ENCODE assay signal across 17 cellular contexts in genomic region chr2:150483532-150483931, GRCh38. TPM values are rescaled to one million over a fixed set of nuclear protein-coding genes. Genes with fewer than 3 reads are reported as not detected.
DNase-seq lines count a peak whose midpoint lies in the region; ATAC-seq, FAIRE-seq and TF ChIP-seq lines count a peak whose summit lies in the region.
"Had no signal": no experiment of that assay in that cellular context is flagged by ENCODE, and none has a peak within 500 bp of the region (broad histone marks: within the 10 kb centered on the region; RNA-seq: fewer than 3 reads in every experiment).

No MANE protein-coding gene starts in this region.

- H3K36me3 ChIP-seq in right lobe of liver (peaks cover 0 to 15% (median 0%) of the 10 kb centered on the region in 4 donors), HepG2 (replicated peaks in 1 of 2; ENCODE audit: control insufficient read depth in 1 of 2, insufficient read depth in 2 of 2, low read length in 2 of 2) (no peaks in the 10 kb centered on the region), endothelial cell of umbilical vein (ENCODE audit: control insufficient read depth in 2 of 2, extremely low read depth in 1 of 2, insufficient read depth in 2 of 2, low read length in 2 of 2) (peaks cover 0 to 23% of the 10 kb centered on the region in 2 experiments)
- H3K36me3 ChIP-seq: thyroid gland had no signal

- no peaks in the 10 kb centered on the region for H4K20me1 ChIP-seq in HepG2 (ENCODE audit: insufficient read depth, low read length)
- H4K20me1 ChIP-seq in endothelial cell of umbilical vein (replicated peaks; ENCODE audit: control insufficient read depth, extremely low read depth, insufficient read depth, low read length) = peaks cover 18% of the 10 kb centered on the region

- no peak for TF ChIP-seq CTCF in right lobe of liver (IDR thresholded peaks at IDR 0.05)
- TF ChIP-seq CTCF in HepG2 (CRISPR knock-in tag; IDR thresholded peaks at IDR 0.05) = no peak
- no peak for TF ChIP-seq CTCF in endothelial cell of umbilical vein (IDR thresholded peaks at IDR 0.05; ENCODE audit: extremely low read depth in 1 of 2, insufficient read depth in 1 of 2, low read depth in 1 of 2, low read length in 2 of 2)
- TF ChIP-seq CTCF in nephron (IDR thresholded peaks at IDR 0.05; ENCODE audit: unreplicated experiment in 3 of 3) = no peak

- no peaks in the 10 kb centered on the region for H3K27me3 ChIP-seq in right lobe of liver
- peaks cover 6 to 31% of the 10 kb centered on the region in 2 experiments; a peak in 4 of 5 replicates for H3K27me3 ChIP-seq in HepG2 (ENCODE audit: control insufficient read depth in 1 of 2, insufficient read depth in 2 of 2, low read length in 2 of 2)
- no peaks in the 10 kb centered on the region for H3K27me3 ChIP-seq in endothelial cell of umbilical vein (ENCODE audit: control insufficient read depth in 2 of 2, insufficient read depth in 2 of 2, low read length in 2 of 2)
- H3K27me3 ChIP-seq: thyroid gland had no signal

- TF ChIP-seq POLR2A in right lobe of liver (IDR thresholded peaks at IDR 0.05) (no peak), HepG2 (IDR thresholded peaks at IDR 0.05; ENCODE audit: insufficient read depth in 1 of 2, low read depth in 2 of 2, low read length in 2 of 2) (no peak), endothelial cell of umbilical vein (IDR thresholded peaks at IDR 0.05; ENCODE audit: low read depth, low read length) (peak; percentile 26)

- peaks cover 26% of the 10 kb centered on the region for H3K36me3 Mint-ChIP-seq in nephron (ENCODE audit: low read depth)
- H3K36me3 Mint-ChIP-seq: natural killer cell treated with Interleukin-12 subunit alpha and Interleukin-12 subunit beta and Interleukin-15 and Interleukin-18, amount 100 ng/mL, for 72 hours had no signal

- H3K4me3 Mint-ChIP-seq in nephron = peak overlapping the region; percentile 67 to 77 (median 74)
- H3K4me3 Mint-ChIP-seq: activated B cell treated with CpG ODN at 0.5 μM for 24 hours; activated naive CD8-positive, alpha-beta T cell treated with anti-CD3 and anti-CD28 coated beads, Interleukin-2, amount 50 U/mL, for 24 hours; natural killer cell treated with Interleukin-12 subunit alpha and Interleukin-12 subunit beta and Interleukin-15 and Interleukin-18, amount 100 ng/mL, for 72 hours had no signal

- 50% methylated on average over 1 of the region's 1 CpG for WGBS in right lobe of liver (ENCODE audit: insufficient coverage, low coverage, low lambda C conversion rate, missing lambda C conversion rate)
- WGBS in HepG2 (ENCODE audit: low lambda C conversion rate) = 91% methylated on average over 1 of the region's 1 CpG

- BruUV-seq in HepG2 (replicated peaks; lab: Mats Ljungman, UMichigan) (no TSS peak), endothelial cell of umbilical vein (replicated peaks; lab: Mats Ljungman, UMichigan) (no TSS peak)

- POLR2A ChIA-PET in HepG2 (lab: Yijun Ruan, JAX) = no interaction called here
- POLR2A ChIA-PET in endothelial cell of umbilical vein (lab: Charles Lee) = no interaction called here

- TF ChIP-seq RAD21 in HepG2 (CRISPR knock-in tag; IDR thresholded peaks at IDR 0.05) = no peak

- CTCF ChIA-PET in HepG2 (lab: Yijun Ruan, JAX; ENCODE audit: low intra/inter-chr PET ratio, low total read pairs) (no interaction called here), endothelial cell of umbilical vein (lab: Charles Lee) (interaction anchor here (1.3 to 1.7 kb wide), 2 partner anchors 58 to 686 kb away, joined by 3 to 6 read pairs; no protein-coding TSS in a partner anchor)

- H3K4me3 ChIP-seq in right lobe of liver (peak overlapping the region in 2 of 3 donors; percentile 2 to 85), HepG2 (replicated peaks in 1 of 3; ENCODE audit: insufficient read depth in 1 of 3, low read depth in 2 of 3, low read length in 3 of 3) (no peak overlapping the region), endothelial cell of umbilical vein (replicated peaks in 1 of 3; ENCODE audit: insufficient read depth in 1 of 3, low read depth in 1 of 3, low read length in 3 of 3) (peak overlapping the region; percentile 5 to 97 (median 7))
- H3K4me3 ChIP-seq: GM12878, thyroid gland had no signal

- in situ Hi-C loops in HepG2 (cut with HindIII; ENCODE audit: extremely low pct_ligation_motif_present, low pct_unique_long_range_greater_than_20kb) = no loop called here

- H3K9me3 ChIP-seq in right lobe of liver (no peaks in the 10 kb centered on the region), HepG2 (ENCODE audit: low read length) (no peaks in the 10 kb centered on the region), endothelial cell of umbilical vein (replicated peaks; ENCODE audit: control insufficient read depth, insufficient read depth, low read length) (no peaks in the 10 kb centered on the region)
- H3K9me3 ChIP-seq: thyroid gland had no signal

- H3K4me2 ChIP-seq in HepG2 (ENCODE audit: low read depth, low read length) (no peak overlapping the region), endothelial cell of umbilical vein (ENCODE audit: insufficient read depth, low read length) (peak overlapping the region; percentile 100)

- dilution Hi-C loops in endothelial cell of umbilical vein (cut with MboI; ENCODE audit: extremely low pct_ligation_motif_present, low sequenced_read_pairs) = loop anchor here (25.0 kb wide), 1 partner anchor 346 kb away; no protein-coding TSS in a partner anchor

- no peaks in the 10 kb centered on the region for H3K79me2 ChIP-seq in HepG2 (ENCODE audit: insufficient read depth, low read length)
- H3K79me2 ChIP-seq in endothelial cell of umbilical vein (ENCODE audit: control insufficient read depth, insufficient read depth, low read length) = peaks cover 87% of the 10 kb centered on the region

- H3K9me1 ChIP-seq in endothelial cell of umbilical vein (replicated peaks; ENCODE audit: control insufficient read depth, extremely low read depth, insufficient read depth, low read length) = no peaks in the 10 kb centered on the region

- intact Hi-C loops in right lobe of liver (cut with DNase I) = no loop called here
- intact Hi-C loops in HepG2 (cut with micrococcal nuclease; ENCODE audit: unreplicated experiment) = no loop called here
- intact Hi-C loops in endothelial cell of umbilical vein (cut with micrococcal nuclease) = loop anchor here (10.0 kb wide), 1 partner anchor 499 kb away; no protein-coding TSS in a partner anchor

- H3K9me3 Mint-ChIP-seq in nephron = no peaks in the 10 kb centered on the region
- H3K9me3 Mint-ChIP-seq: activated B cell treated with CpG ODN at 0.5 μM for 24 hours; activated naive CD8-positive, alpha-beta T cell treated with anti-CD3 and anti-CD28 coated beads, Interleukin-2, amount 50 U/mL, for 24 hours; natural killer cell treated with Interleukin-12 subunit alpha and Interleukin-12 subunit beta and Interleukin-15 and Interleukin-18, amount 100 ng/mL, for 72 hours had no signal

- TF ChIP-seq EP300 in HepG2 (IDR thresholded peaks at IDR 0.05; ENCODE audit: low read depth in 2 of 2, low read length in 2 of 2) (no peak), HepG2 (CRISPR knock-in tag; IDR thresholded peaks at IDR 0.05; ENCODE audit: borderline replicate concordance) (no peak)

- H3K9ac ChIP-seq in HepG2 (ENCODE audit: insufficient read depth, low read depth, low read length) = no peak overlapping the region
- H3K9ac ChIP-seq in endothelial cell of umbilical vein (replicated peaks; ENCODE audit: extremely low read depth, insufficient read depth, low read length) = peak overlapping the region; percentile 99

- no peak for FAIRE-seq in HepG2 (lab: Jason Lieb, UNC)
- no peak for FAIRE-seq in endothelial cell of umbilical vein (lab: Jason Lieb, UNC)
- no peak for FAIRE-seq in urothelium cell line (lab: Jason Lieb, UNC)
- FAIRE-seq: GM12878 had no signal

- peaks cover 3% of the 10 kb centered on the region for H3K27me3 Mint-ChIP-seq in nephron (ENCODE audit: low read depth)

- H3K27ac ChIP-seq in right lobe of liver = peak overlapping the region in 2 of 3 donors; percentile 10 to 95
- no peak overlapping the region for H3K27ac ChIP-seq in HepG2 (ENCODE audit: extremely low read length, insufficient read depth, low read length)
- peak overlapping the region; percentile 85 for H3K27ac ChIP-seq in endothelial cell of umbilical vein (ENCODE audit: insufficient read depth, low read depth, low read length)
- H3K27ac ChIP-seq: thyroid gland had no signal

- ATAC-seq in right lobe of liver (no peak), HepG2 (no peak), GM19351 (IDR thresholded peaks at IDR 0.05; ENCODE audit: unreplicated experiment) (no peak)
- no peak for ATAC-seq in activated CD4-positive, CD25-positive, alpha-beta regulatory T cell treated with anti-CD3 and anti-CD28 coated beads, Interleukin-2, amount 50 U/mL, for 24 hours
- ATAC-seq: activated naive CD8-positive, alpha-beta T cell treated with anti-CD3 and anti-CD28 coated beads, Interleukin-2, amount 50 U/mL, for 24 hours; GM12878; left lobe of liver; natural killer cell treated with Interleukin-12 subunit alpha and Interleukin-12 subunit beta and Interleukin-15 and Interleukin-18, amount 100 ng/mL, for 72 hours had no signal

- H3K4me1 ChIP-seq in right lobe of liver = peaks cover 0 to 52% (median 21%) of the 10 kb centered on the region in 4 donors
- peaks cover 21% of the 10 kb centered on the region for H3K4me1 ChIP-seq in HepG2 (ENCODE audit: insufficient read depth, low read length)
- peaks cover 59% of the 10 kb centered on the region for H3K4me1 ChIP-seq in endothelial cell of umbilical vein (ENCODE audit: control insufficient read depth, extremely low read depth, insufficient read depth, low read length)

- H3K4me1 Mint-ChIP-seq in nephron = peaks cover 61% of the 10 kb centered on the region

- H2AFZ ChIP-seq in HepG2 (ENCODE audit: low read length) (no peak overlapping the region), endothelial cell of umbilical vein (ENCODE audit: low read depth, low read length) (no peak overlapping the region)

- H3K27ac Mint-ChIP-seq in nephron = peak overlapping the region in 2 of 3 experiments; percentile 32 to 57
- H3K27ac Mint-ChIP-seq: activated B cell treated with CpG ODN at 0.5 μM for 24 hours; activated naive CD8-positive, alpha-beta T cell treated with anti-CD3 and anti-CD28 coated beads, Interleukin-2, amount 50 U/mL, for 24 hours; natural killer cell treated with Interleukin-12 subunit alpha and Interleukin-12 subunit beta and Interleukin-15 and Interleukin-18, amount 100 ng/mL, for 72 hours had no signal

- DNase-seq in right lobe of liver (no peak), HepG2 (ENCODE audit: low spot score) (no peak), endothelial cell of umbilical vein (ENCODE audit: low read depth, low spot score) (no peak), ecto neural progenitor cell (ENCODE audit: low spot score) (no peak), urothelium cell line (ENCODE audit: low spot score) (no peak)
- DNase-seq: activated B cell treated with CpG ODN at 0.5 μM for 24 hours; activated naive CD8-positive, alpha-beta T cell treated with anti-CD3 and anti-CD28 coated beads, Interleukin-2, amount 50 U/mL, for 24 hours; DMS53; GOT3; NK-92 treated with Interleukin-12 subunit alpha and Interleukin-12 subunit beta, amount 100 ng/mL, for 24 hours; thyroid gland had no signal

RNA-seq across cellular contexts. Expression of gene RND3, which starts 3.9 kb away (rescaled TPM):
- total RNA-seq in right lobe of liver (10 to 100 TPM; 20.0 to 70.5 (median 36.8) TPM), HepG2 (2016; rRNA removed; fragmentation: Illumina TruSeq; extraction: Trizol) (0.13 and 0.73 TPM in 2 replicates), endothelial cell of umbilical vein (132 and 158 TPM in 2 replicates)
- not detected in 2 replicates for total RNA-seq in HepG2 (2016; cell fraction: cytosol; rRNA removed; fragmentation: Illumina TruSeq; extraction: Trizol; ENCODE audit: low read depth)
- total RNA-seq in HepG2 (2016; cell fraction: insoluble cytoplasmic fraction; rRNA removed; fragmentation: Illumina TruSeq; extraction: Trizol) = 0.19 and 0.71 TPM in 2 replicates
- total RNA-seq in HepG2 (2016; cell fraction: membrane; rRNA removed; fragmentation: Illumina TruSeq; extraction: Trizol) = 0.10 and 0.25 TPM in 2 replicates
- total RNA-seq in HepG2 (2016; cell fraction: nucleus; rRNA removed; fragmentation: Illumina TruSeq; extraction: Trizol) = 0.41 and 0.59 TPM in 2 replicates
- polyA plus RNA-seq in HepG2 (2011; rRNA removed) (0.24 and 0.42 TPM in 2 replicates), endothelial cell of umbilical vein (53.3 and 57.1 TPM in 2 replicates)
- 0.17 and 0.42 TPM in 2 replicates for polyA plus RNA-seq in HepG2 (2011; cell fraction: cytosol; rRNA removed)
- 0.59 TPM in 1 of 2 replicates, not detected in the other for polyA plus RNA-seq in HepG2 (2011; cell fraction: nucleus; rRNA removed)
- polyA plus RNA-seq in HepG2 (2012) = 0.17 and 0.20 TPM in 2 replicates
- polyA plus RNA-seq in HepG2 (2016; cell fraction: cytosol; fragmentation: Illumina TruSeq; extraction: Trizol; ENCODE audit: low read depth) = not detected in 2 replicates
- polyA plus RNA-seq in HepG2 (2016; cell fraction: insoluble cytoplasmic fraction; fragmentation: Illumina TruSeq; extraction: Trizol; ENCODE audit: low read depth) = 0.29 and 0.58 TPM in 2 replicates
- polyA plus RNA-seq in HepG2 (2016; cell fraction: membrane; fragmentation: Illumina TruSeq; extraction: Trizol; ENCODE audit: low read depth) = not detected in 2 replicates
- 0.27 and 0.67 TPM in 2 replicates for polyA plus RNA-seq in HepG2 (2016; cell fraction: nucleus; fragmentation: Illumina TruSeq; extraction: Trizol; ENCODE audit: insufficient read depth, low read depth)
- 34.6 TPM in 1 of 2 replicates, not detected in the other for polyA minus RNA-seq in HepG2 (2011; rRNA and poly(A)+ RNA removed; ENCODE audit: low replicate concordance)
- 0.69 and 0.70 TPM in 2 replicates for polyA minus RNA-seq in HepG2 (2011; cell fraction: cytosol; rRNA and poly(A)+ RNA removed)
- polyA minus RNA-seq in HepG2 (2011; cell fraction: nucleus; rRNA and poly(A)+ RNA removed) = 0.87 and 1.0 TPM in 2 replicates
- 107 and 123 TPM in 2 replicates for polyA plus RNA-seq in endothelial cell of umbilical vein (2011; cell fraction: cytosol; rRNA removed)
- polyA plus RNA-seq in endothelial cell of umbilical vein (2011; cell fraction: nucleus; rRNA removed) = 175 and 179 TPM in 2 replicates
- polyA plus RNA-seq in endothelial cell of umbilical vein (2012) = 190 and 258 TPM in 2 replicates
- polyA minus RNA-seq in endothelial cell of umbilical vein = 260 and 272 TPM in 2 replicates
- 15.0 TPM for polyA minus RNA-seq in endothelial cell of umbilical vein (2011; cell fraction: cytosol; rRNA and poly(A)+ RNA removed)
- 211 and 223 TPM in 2 replicates for polyA minus RNA-seq in endothelial cell of umbilical vein (2011; cell fraction: nucleus; rRNA and poly(A)+ RNA removed)
- total RNA-seq: activated B cell treated with CpG ODN at 0.5 μM for 24 hours; natural killer cell treated with Interleukin-12 subunit alpha and Interleukin-12 subunit beta and Interleukin-15 and Interleukin-18, amount 100 ng/mL, for 72 hours had no signal

Comparison
In these comparisons a context has a peak if more than half of its experiments do, and no peak if none do; other contexts are left out.
1. H3K4me3 ChIP-seq: peak in right lobe of liver (2 of 3) and endothelial cell of umbilical vein (3 of 3); none in HepG2 (0 of 3).
2. RNA of gene RND3, which starts 3.9 kb away (total RNA-seq): 132 to 158 TPM in endothelial cell of umbilical vein and 20.0 to 70.5 TPM in right lobe of liver; 0.10 to 0.73 TPM in HepG2; every median in the first group is over 10 times any median in the second.